1 cellular context compared by ENCODE assay signal in the genomic region with DNA sequence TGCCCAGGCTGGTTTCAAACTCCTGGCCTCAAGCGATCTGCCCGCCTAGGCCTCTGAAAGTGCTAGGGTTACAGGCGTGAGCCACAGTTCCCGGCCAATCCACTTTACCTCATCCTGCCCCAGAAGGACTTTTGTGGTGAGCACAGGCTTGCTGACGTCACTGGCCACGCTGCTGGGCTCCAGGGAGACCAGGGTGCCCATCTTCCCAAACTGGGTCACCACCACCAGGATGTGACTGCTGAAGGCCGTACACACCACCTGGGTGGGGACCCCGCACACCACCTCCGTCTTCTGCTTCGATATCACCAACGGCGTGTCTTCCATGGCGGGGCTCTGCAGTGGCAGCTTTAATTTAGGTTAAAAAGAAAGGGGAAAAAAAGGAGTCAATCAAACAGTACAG.
A peak's percentile ranks its signal among the peaks of the same experiment; 100 is the strongest.
TF ChIP-seq lines count a peak whose summit lies in the region.

No MANE protein-coding gene starts in this region.

TF ChIP-seq in K562, 482 proteins besides CTCF, POLR2A, EP300 and RAD21 (continued from another document):
- peak; percentile 57 for TF ChIP-seq MAX (CRISPR knock-in tag; IDR thresholded peaks at IDR 0.05)
- TF ChIP-seq CTBP1 (IDR thresholded peaks at IDR 0.05; ENCODE audit: borderline replicate concordance) = no peak
- TF ChIP-seq ZNF174 (CRISPR knock-in tag; IDR thresholded peaks at IDR 0.05) = no peak
- TF ChIP-seq EP400 (IDR thresholded peaks at IDR 0.05) = 0 out of 2 replicates have a peak, but pooled peaks have one; percentile 11
- TF ChIP-seq ZNF764 (CRISPR knock-in tag; IDR thresholded peaks at IDR 0.05; ENCODE audit: low read depth) = no peak
- TF ChIP-seq HMGXB4 (CRISPR knock-in tag; IDR thresholded peaks at IDR 0.05) = no peak
- no peak for TF ChIP-seq TCFL5 (CRISPR knock-in tag; conservative IDR thresholded peaks at IDR 0.05)
- peak; percentile 46; the same call in 1 of the 2 replicates for TF ChIP-seq ZNF592 (IDR thresholded peaks at IDR 0.05)
- TF ChIP-seq KDM1A (IDR thresholded peaks at IDR 0.05) = no peak
- TF ChIP-seq ZFP30 (CRISPR knock-in tag; IDR thresholded peaks at IDR 0.05; ENCODE audit: borderline replicate concordance) = no peak
- TF ChIP-seq SRF (CRISPR knock-in tag; IDR thresholded peaks at IDR 0.05) = 0 out of 4 replicates have a peak, but pooled peaks of 1 of the 2 experiments have one; percentile 43
- TF ChIP-seq ZNF583 (CRISPR knock-in tag; IDR thresholded peaks at IDR 0.05) = no peak
- no peak for TF ChIP-seq ZHX1 (conservative IDR thresholded peaks at IDR 0.05; ENCODE audit: low read length)
- 0 out of 2 replicates have a peak, but pooled peaks have one; percentile 24 for TF ChIP-seq POLR2AphosphoS5 (IDR thresholded peaks at IDR 0.05; ENCODE audit: control insufficient read depth, insufficient read depth, low read depth, low read length)
- TF ChIP-seq ATF7 (IDR thresholded peaks at IDR 0.05) = peak; percentile 67; the same call in 1 of the 2 replicates
- TF ChIP-seq, protein P1, sequence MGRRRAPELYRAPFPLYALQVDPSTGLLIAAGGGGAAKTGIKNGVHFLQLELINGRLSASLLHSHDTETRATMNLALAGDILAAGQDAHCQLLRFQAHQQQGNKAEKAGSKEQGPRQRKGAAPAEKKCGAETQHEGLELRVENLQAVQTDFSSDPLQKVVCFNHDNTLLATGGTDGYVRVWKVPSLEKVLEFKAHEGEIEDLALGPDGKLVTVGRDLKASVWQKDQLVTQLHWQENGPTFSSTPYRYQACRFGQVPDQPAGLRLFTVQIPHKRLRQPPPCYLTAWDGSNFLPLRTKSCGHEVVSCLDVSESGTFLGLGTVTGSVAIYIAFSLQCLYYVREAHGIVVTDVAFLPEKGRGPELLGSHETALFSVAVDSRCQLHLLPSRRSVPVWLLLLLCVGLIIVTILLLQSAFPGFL (CRISPR knock-in tag; IDR thresholded peaks at IDR 0.05) = no peak
- 0 out of 2 replicates have a peak, but pooled peaks have one; percentile 45 for TF ChIP-seq ATF1 (CRISPR knock-in tag; IDR thresholded peaks at IDR 0.05)
- TF ChIP-seq ATF1 (tag; IDR thresholded peaks at IDR 0.05) = peak; percentile 82
- no peak for TF ChIP-seq GATAD2A (IDR thresholded peaks at IDR 0.05)
- TF ChIP-seq MAFK (IDR thresholded peaks at IDR 0.05; ENCODE audit: low read length) = no peak
